16 cellular contexts compared by ENCODE assay signal in genomic region chr7:113519447-113519846, GRCh38.
"Had no signal": no experiment of that assay in that cellular context is flagged by ENCODE, and none has a peak within 500 bp of the region (broad histone marks: within the 10 kb centered on the region; RNA-seq: fewer than 3 reads in every experiment).

No MANE protein-coding gene starts in this region.

- DNase-seq: activated CD4-positive, alpha-beta T cell treated with anti-CD3 and anti-CD28 coated beads for 1 hour; activated CD8-positive, alpha-beta memory T cell treated with anti-CD3 and anti-CD28 coated beads, Interleukin-2, amount 50 U/mL, for 4 hours; activated T-cell treated with anti-CD3 and anti-CD28 coated beads, Interleukin-2, amount 50 U/mL, for 24 hours; brain microvascular endothelial cell; central memory CD4-positive, alpha-beta T cell; effector memory CD8-positive, alpha-beta T cell; head of caudate nucleus; hypothalamus; midbrain; natural killer cell; stimulated activated CD4-positive, alpha-beta T cell treated with anti-CD3 and anti-CD28 coated beads, Interleukin-2, amount 100 ng/mL, for 48 hours; stimulated activated CD8-positive, alpha-beta memory T cell treated with anti-CD3 and anti-CD28 coated beads, Interleukin-4, amount 100 ng/mL, for 48 hours; stimulated activated naive B cell treated with anti-CD40 and anti-IgM and Interleukin-4, amounts not matched to agents 10 μg/mL and 1 μg/mL and 100 μg/mL, for 72 hours; transverse colon had no signal

- FAIRE-seq: endothelial cell of umbilical vein, urothelium cell line had no signal
